13 cellular contexts compared by ENCODE assay signal in the genomic region with DNA sequence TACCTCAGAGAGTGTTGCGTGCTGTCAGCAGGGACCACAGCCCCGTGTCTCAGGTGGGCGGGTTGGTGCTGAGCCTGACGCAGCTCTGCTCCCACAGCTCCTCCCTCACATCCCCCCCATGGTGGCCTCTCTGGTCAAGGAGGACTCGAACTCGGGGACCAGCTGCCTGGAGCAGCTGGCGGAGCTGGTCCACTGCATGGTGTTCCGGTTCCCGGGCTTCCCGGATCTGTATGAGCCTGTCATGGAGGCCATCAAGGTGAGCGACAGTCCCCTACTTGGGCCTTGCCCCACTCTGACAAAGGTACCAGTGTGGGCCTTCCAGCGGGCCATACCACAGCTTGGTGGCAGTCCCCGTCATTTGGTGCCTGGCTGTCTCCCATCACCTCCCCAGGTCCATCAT.
"Had no signal": no experiment of that assay in that cellular context is flagged by ENCODE, and none has a peak within 500 bp of the region (broad histone marks: within the 10 kb centered on the region; RNA-seq: fewer than 3 reads in every experiment).

No MANE protein-coding gene starts in this region.

- H2AFZ ChIP-seq: parathyroid adenoma had no signal

- H3K9ac ChIP-seq: parathyroid adenoma had no signal

- H3K27ac ChIP-seq: breast epithelium, foreskin keratinocyte, parathyroid adenoma had no signal

- H3K4me1 ChIP-seq: breast epithelium, foreskin keratinocyte, parathyroid adenoma had no signal

- H3K4me3 ChIP-seq: breast epithelium, heart left ventricle, skin epidermis had no signal

- H3K9me3 ChIP-seq: breast epithelium, heart left ventricle had no signal

- H3K36me3 ChIP-seq: breast epithelium had no signal

- DNase-seq: activated B cell treated with CpG ODN at 0.5 μM for 24 hours; activated CD4-positive, alpha-beta T cell treated with anti-CD3 and anti-CD28 coated beads, Interleukin-2, amount 50 U/mL, for 1 hour; activated gamma-delta T cell treated with Interleukin-2 at 50 U/mL for 16 hours; activated naive CD8-positive, alpha-beta T cell treated with anti-CD3 and anti-CD28 coated beads, Interleukin-2, amount 10 ng/mL, durations not matched to agents 7 days and 5 days; anterior cingulate cortex; foreskin keratinocyte; heart left ventricle; mesendoderm; retina; trophoblast cell had no signal

- H3K27me3 ChIP-seq: breast epithelium, foreskin keratinocyte, heart left ventricle had no signal

- ATAC-seq: foreskin keratinocyte had no signal
